Comparison of ENCODE assay signal across 21 cellular contexts in the genomic region with DNA sequence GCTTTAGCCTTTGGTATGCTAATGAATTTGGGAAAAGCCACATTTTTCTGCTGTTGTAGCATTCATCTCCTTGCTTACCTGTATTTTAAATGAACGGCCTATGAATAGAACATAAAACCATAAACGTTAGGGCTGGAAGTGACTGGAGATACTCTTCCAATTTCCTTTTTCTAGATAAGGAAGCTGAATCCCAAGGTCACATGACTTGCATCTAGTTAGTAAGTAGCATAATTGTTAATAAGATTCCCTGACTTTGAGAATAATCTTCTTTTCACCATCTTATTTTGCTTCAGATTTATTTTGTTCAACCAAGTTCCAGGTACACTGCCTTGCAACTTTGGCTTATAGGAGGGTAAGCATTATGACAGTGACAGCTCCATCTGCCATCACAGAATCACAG. TPM values are rescaled to one million over a fixed set of nuclear protein-coding genes. Genes with fewer than 3 reads are reported as not detected.
DNase-seq lines count a peak whose midpoint lies in the region; ATAC-seq, FAIRE-seq and TF ChIP-seq lines count a peak whose summit lies in the region.
"Had no signal": no experiment of that assay in that cellular context is flagged by ENCODE, and none has a peak within 500 bp of the region (broad histone marks: within the 10 kb centered on the region; RNA-seq: fewer than 3 reads in every experiment).

No MANE protein-coding gene starts in this region.

- no peaks in the 10 kb centered on the region; the same call in 1 of the 2 replicates for H3K79me1 ChIP-seq in H1 (ENCODE audit: low read depth, low read length)

- H3K4me3 ChIP-seq in H1 (ENCODE audit: extremely low read depth in 1 of 4, insufficient read depth in 2 of 4, low read depth in 3 of 4, low read length in 4 of 4) (no peak overlapping the region), gastrocnemius medialis (no peak overlapping the region), aorta (ENCODE audit: low read length in 2 of 2) (no peak overlapping the region), stomach (no peak overlapping the region)
- H3K4me3 ChIP-seq: A549 had no signal

- H3K36me3 ChIP-seq in H1 (ENCODE audit: control insufficient read depth in 2 of 4, insufficient read depth in 4 of 4, low read length in 3 of 4) (no peaks in the 10 kb centered on the region; a peak in 1 of 8 replicates), gastrocnemius medialis (peaks cover 0 to 14% of the 10 kb centered on the region in 2 donors), aorta (ENCODE audit: control insufficient read depth in 1 of 2, insufficient read depth in 2 of 2, low read length in 1 of 2) (peaks cover 0 to 4% of the 10 kb centered on the region in 2 donors), stomach (peaks cover 0 to 15% (median 13%) of the 10 kb centered on the region in 4 donors)

- no peak overlapping the region for H3K56ac ChIP-seq in H1 (replicated peaks; ENCODE audit: insufficient read length, low read depth, low read length)

- peak overlapping the region; percentile 74 for H4K91ac ChIP-seq in H1 (replicated peaks; ENCODE audit: insufficient read length, low read length)

- no peaks in the 10 kb centered on the region for H3K23me2 ChIP-seq in H1 (ENCODE audit: low read depth, low read length)

- no peaks in the 10 kb centered on the region for H3K36me3 Mint-ChIP-seq in WTC11

- H3K4me1 ChIP-seq in H1 (replicated peaks in 1 of 4; ENCODE audit: control insufficient read depth in 3 of 4, insufficient read depth in 4 of 4, low read length in 3 of 4) (peaks cover 0 to 4% (median 3%) of the 10 kb centered on the region in 4 experiments; a peak in 5 of 7 replicates), gastrocnemius medialis (peaks cover 54 to 68% of the 10 kb centered on the region in 2 donors), aorta (ENCODE audit: control insufficient read depth in 1 of 2, insufficient read depth in 2 of 2, low read length in 2 of 2) (peaks cover 2 to 4% of the 10 kb centered on the region in 2 donors), stomach (peaks cover 8 to 66% (median 48%) of the 10 kb centered on the region in 4 donors)

- H3K27ac ChIP-seq in H1 (ENCODE audit: low read depth, low read length) = no peak overlapping the region
- H3K27ac ChIP-seq in gastrocnemius medialis = peak overlapping the region; percentile 51 to 86 (median 67)
- no peak overlapping the region for H3K27ac ChIP-seq in aorta (ENCODE audit: low read depth in 1 of 2, low read length in 2 of 2)
- H3K27ac ChIP-seq in stomach = no peak overlapping the region
- H3K27ac ChIP-seq: A549, HL-60 had no signal

- peaks cover 0 to 7% of the 10 kb centered on the region in 2 experiments for H4K20me1 ChIP-seq in H1 (replicated peaks in 1 of 2; ENCODE audit: control insufficient read depth in 1 of 2, insufficient read depth in 2 of 2, low read length in 2 of 2)

- H4K8ac ChIP-seq in H1 (ENCODE audit: extremely low read depth, insufficient read depth, low read length) = no peak overlapping the region

- no peak overlapping the region for H2AFZ ChIP-seq in H1 (ENCODE audit: low read length)

- H3K27me3 ChIP-seq in H1 (replicated peaks in 1 of 4; ENCODE audit: control insufficient read depth in 3 of 4, extremely low read depth in 1 of 4, insufficient read depth in 3 of 4, low read length in 3 of 4) (no peaks in the 10 kb centered on the region), gastrocnemius medialis (no peaks in the 10 kb centered on the region), aorta (ENCODE audit: control insufficient read depth in 1 of 2, insufficient read depth in 2 of 2, low read length in 1 of 2) (no peaks in the 10 kb centered on the region), stomach (no peaks in the 10 kb centered on the region)

- H2BK120ac ChIP-seq in H1 (replicated peaks; ENCODE audit: low read depth, low read length) = no peak overlapping the region

- H3K4me1 Mint-ChIP-seq in WTC11 = peaks cover 42% of the 10 kb centered on the region

- ATAC-seq in WTC11 (no peak), gastrocnemius medialis (no peak), HG02642 (IDR thresholded peaks at IDR 0.05; ENCODE audit: poor library complexity, unreplicated experiment) (no peak), aorta (ENCODE audit: low FRiP score) (no peak)
- ATAC-seq: A549; CD8-positive, alpha-beta T cell had no signal

- DNase-seq in G401 (ENCODE audit: low spot score) (peak; percentile 30), WTC11 (ENCODE audit: low spot score) (no peak), H1 (ENCODE audit: low read depth in 1 of 2, low spot score in 2 of 2) (no peak), gastrocnemius medialis (no peak), aorta (no peak), DMS153 (lab: John Stamatoyannopoulos, UW) (no peak), stomach (no peak)
- DNase-seq: Caco-2; CD8-positive, alpha-beta T cell; DMS79; EL; GDM1; GOT3; HCEC 1CT; HFFc6; Karpas-422 had no signal

- no peak overlapping the region for H4K5ac ChIP-seq in H1 (ENCODE audit: insufficient read length, low read depth, low read length)

- no peak overlapping the region for H2BK20ac ChIP-seq in H1 (ENCODE audit: low read length)

- H2BK5ac ChIP-seq in H1 (ENCODE audit: low read depth, low read length) = no peak overlapping the region

- H2BK15ac ChIP-seq in H1 (ENCODE audit: low read length) = no peak overlapping the region

- CTCF ChIA-PET in WTC11 (lab: Charles Lee) = interaction anchor here (1.2 kb wide), 1 partner anchor 187 kb away, joined by 3 read pairs; no protein-coding TSS in a partner anchor
- CTCF ChIA-PET in H1 (lab: Charles Lee; ENCODE audit: partially characterized antibody) = interaction anchor here (0.8 to 2.6 kb wide), 4 partner anchors 14 to 44 kb away, joined by 3 to 7 read pairs (median 4); no protein-coding TSS in a partner anchor

- H2BK12ac ChIP-seq in H1 (ENCODE audit: low read depth, low read length) = no peak overlapping the region

- no peak overlapping the region for H3K14ac ChIP-seq in H1 (ENCODE audit: insufficient read length)

- no peak overlapping the region for H2AK5ac ChIP-seq in H1 (ENCODE audit: low read depth, low read length)

- TF ChIP-seq POLR2A in H1 (IDR thresholded peaks at IDR 0.05; ENCODE audit: control extremely low read depth in 1 of 2, low read depth in 2 of 2, low read length in 2 of 2) = no peak
- no peak for TF ChIP-seq POLR2A in gastrocnemius medialis (IDR thresholded peaks at IDR 0.05)
- TF ChIP-seq POLR2A in stomach (IDR thresholded peaks at IDR 0.05) = no peak

- in situ Hi-C loops in G401 (cut with HindIII; ENCODE audit: low sequenced_read_pairs) = no loop called here
- in situ Hi-C loops in gastrocnemius medialis (cut with MboI; ENCODE audit: low sequenced_read_pairs in 4 of 4) = no loop called here

- POLR2A ChIA-PET in WTC11 (lab: Charles Lee) = no interaction called here
- POLR2A ChIA-PET in H1 (lab: Charles Lee; ENCODE audit: partially characterized antibody) = interaction anchor here (0.7 to 1.4 kb wide), 2 partner anchors 15 to 19 kb away, joined by 4 to 5 read pairs; no protein-coding TSS in a partner anchor

- H3K4ac ChIP-seq in H1 (replicated peaks; ENCODE audit: insufficient read length, low read depth, low read length) = no peak overlapping the region

- intact Hi-C loops in gastrocnemius medialis (cut with DNase I; ENCODE audit: low total_unique reads) (no loop called here), aorta (cut with DNase I) (no loop called here), stomach (cut with DNase I; ENCODE audit: low total_unique reads) (no loop called here)

- no peak for FAIRE-seq in H1 (lab: Jason Lieb, UNC)
- FAIRE-seq: A549, GM18507 had no signal

- TF ChIP-seq EP300 in H1 (IDR thresholded peaks at IDR 0.05; ENCODE audit: borderline replicate concordance in 1 of 2, low read depth in 2 of 2, low read length in 2 of 2) (no peak), stomach (IDR thresholded peaks at IDR 0.05) (no peak)

- no peak overlapping the region for H3K4me2 ChIP-seq in H1 (ENCODE audit: insufficient read depth in 1 of 2, low read depth in 2 of 2, low read length in 2 of 2)
- H3K4me2 ChIP-seq: A549 had no signal

- H3K4me3 Mint-ChIP-seq in WTC11 = no peak overlapping the region
- H3K4me3 Mint-ChIP-seq: CD14-positive monocyte; CD8-positive, alpha-beta T cell; HFFc6 had no signal

- TF ChIP-seq RAD21 in H1 (IDR thresholded peaks at IDR 0.05 in 1 of 2, conservative IDR thresholded peaks at IDR 0.05 in 1 of 2; ENCODE audit: low read depth in 2 of 2, low read length in 2 of 2) = no peak

- H3K9ac ChIP-seq in H1 (replicated peaks in 1 of 4; ENCODE audit: extremely low read depth in 1 of 4, low read depth in 3 of 4, low read length in 3 of 4) = no peak overlapping the region

- no peaks in the 10 kb centered on the region for H3K9me3 Mint-ChIP-seq in WTC11
- H3K9me3 Mint-ChIP-seq: CD14-positive monocyte; CD8-positive, alpha-beta T cell; HFFc6 had no signal

- H3K23ac ChIP-seq in H1 (ENCODE audit: insufficient read length) = no peak overlapping the region

- TF ChIP-seq CTCF in WTC11 (IDR thresholded peaks at IDR 0.05) = no peak
- no peak for TF ChIP-seq CTCF in H1 (IDR thresholded peaks at IDR 0.05; ENCODE audit: control extremely low read depth in 1 of 3, insufficient read depth in 1 of 3, low read depth in 1 of 3, low read length in 3 of 3)
- TF ChIP-seq CTCF in gastrocnemius medialis (IDR thresholded peaks at IDR 0.05 in 4 of 5, conservative IDR thresholded peaks at IDR 0.05 in 1 of 5) = no peak
- no peak for TF ChIP-seq CTCF in stomach (IDR thresholded peaks at IDR 0.05)

- peak overlapping the region; percentile 83; the same call in 1 of the 2 replicates for H3K27ac Mint-ChIP-seq in WTC11
- H3K27ac Mint-ChIP-seq: HFFc6 had no signal

- no peaks in the 10 kb centered on the region for H3K9me3 ChIP-seq in H1 (ENCODE audit: insufficient read depth in 2 of 2, low read depth in 1 of 2, low read length in 1 of 2)
- no peaks in the 10 kb centered on the region for H3K9me3 ChIP-seq in gastrocnemius medialis
- H3K9me3 ChIP-seq in aorta (ENCODE audit: control insufficient read depth, low read length) = no peaks in the 10 kb centered on the region
- H3K9me3 ChIP-seq in stomach = no peaks in the 10 kb centered on the region
- H3K9me3 ChIP-seq: A549, Caco-2 had no signal

- peaks cover 6 to 69% of the 10 kb centered on the region in 2 experiments for H3K79me2 ChIP-seq in H1 (ENCODE audit: control insufficient read depth in 1 of 2, insufficient read depth in 2 of 2, low read length in 2 of 2)

- WGBS in H1 (ENCODE audit: extremely low coverage in 1 of 2, insufficient coverage in 1 of 2, insufficient read length in 1 of 2, insufficient replicate concordance in 2 of 2, low coverage in 1 of 2, low lambda C conversion rate in 2 of 2, missing lambda C conversion rate in 1 of 2), 2 experiments = 73% methylated on average over 2 of the region's 2 CpGs; no CpG with 5 or more reads in 1 of the 2 experiments
- 63 to 73% methylated on average over 2 of the region's 2 CpGs for WGBS in aorta, 2 donors
- WGBS in stomach, 5 donors = 65 to 80% (median 71%) methylated on average over 2 of the region's 2 CpGs

- no peaks in the 10 kb centered on the region for H3K27me3 Mint-ChIP-seq in WTC11 (ENCODE audit: low read depth)

- H3K18ac ChIP-seq in H1 (ENCODE audit: extremely low read depth, low read length) = peak overlapping the region; percentile 71; the same call in 1 of the 2 replicates

RNA-seq across cellular contexts. Expression of gene EDEM1, which starts 20.7 kb away (rescaled TPM):
- total RNA-seq in G401 (2014; rRNA removed; shearing (Covaris generic)) = 10.4 and 12.6 TPM in 2 replicates
- total RNA-seq in WTC11 (2021) = 18.0 to 22.4 TPM (median 18.0 TPM) in 3 replicates
- total RNA-seq in H1 (2021; fragmentation: NEBNext Ultra II Directional; extraction: Animal tissue kit (Norgen Biotek cat#: 25700)) = 14.1 and 16.4 TPM in 2 replicates
- 4.7 and 4.8 TPM in 2 replicates for polyA plus RNA-seq in H1 (2011; rRNA removed)
- polyA plus RNA-seq in H1 (2011; cell fraction: cytosol; rRNA removed) = 7.2 TPM
- polyA plus RNA-seq in H1 (2011; cell fraction: nucleus; rRNA removed) = 9.5 TPM
- polyA plus RNA-seq in H1 (2012, experiment 1 of 2) = 5.8 to 9.3 TPM (median 7.1 TPM) in 4 replicates
- 1.0 TPM for polyA plus RNA-seq in H1 (2012, experiment 2 of 2)
- 7.5 TPM for polyA plus RNA-seq in H1 (2013, experiment 1 of 2)
- polyA plus RNA-seq in H1 (2013, experiment 2 of 2) = 7.5 TPM
- 13.2 and 21.5 TPM in 2 replicates for polyA minus RNA-seq in H1 (2011; rRNA and poly(A)+ RNA removed)
- polyA minus RNA-seq in H1 (2011; cell fraction: cytosol; rRNA and poly(A)+ RNA removed) = 8.7 TPM
- 23.2 TPM for polyA minus RNA-seq in H1 (2011; cell fraction: nucleus; rRNA and poly(A)+ RNA removed)
- 10 to 100 TPM in 3 of 4 donors, 1 to 10 TPM in 1; 7.8 to 12.3 (median 11.4) TPM for total RNA-seq in gastrocnemius medialis
- 10 to 100 TPM; 34.4 to 37.9 TPM for total RNA-seq in aorta
- 1 to 10 TPM; 4.0 to 7.8 TPM for polyA plus RNA-seq in aorta
- total RNA-seq in stomach = 100 to 1,000 TPM in 1 of 5 donors, 10 to 100 TPM in 4; 22.2 to 160 (median 53.1) TPM
- 1 to 10 TPM; 5.3 to 7.2 (median 5.4) TPM for polyA plus RNA-seq in stomach

RNA-seq across cellular contexts. Expression of gene ARL8B, which starts 44.8 kb away (rescaled TPM):
- total RNA-seq in G401 (2014; rRNA removed; shearing (Covaris generic)) = 78.2 and 121 TPM in 2 replicates
- total RNA-seq in WTC11 (2021) = 23.5 to 28.3 TPM (median 23.5 TPM) in 3 replicates
- total RNA-seq in H1 (2021; fragmentation: NEBNext Ultra II Directional; extraction: Animal tissue kit (Norgen Biotek cat#: 25700)) = 25.8 and 27.8 TPM in 2 replicates
- polyA plus RNA-seq in H1 (2011; rRNA removed) = 10.8 and 14.5 TPM in 2 replicates
- polyA plus RNA-seq in H1 (2011; cell fraction: cytosol; rRNA removed) = 17.8 TPM
- polyA plus RNA-seq in H1 (2011; cell fraction: nucleus; rRNA removed) = 19.4 TPM
- polyA plus RNA-seq in H1 (2012, experiment 1 of 2) = 12.7 to 23.0 TPM (median 15.7 TPM) in 4 replicates
- 3.0 TPM for polyA plus RNA-seq in H1 (2012, experiment 2 of 2)
- polyA plus RNA-seq in H1 (2013, experiment 1 of 2) = 30.2 TPM
- 44.0 TPM for polyA plus RNA-seq in H1 (2013, experiment 2 of 2)
- polyA minus RNA-seq in H1 (2011; rRNA and poly(A)+ RNA removed) = 9.2 and 13.2 TPM in 2 replicates
- polyA minus RNA-seq in H1 (2011; cell fraction: cytosol; rRNA and poly(A)+ RNA removed) = 13.0 TPM
- 13.9 TPM for polyA minus RNA-seq in H1 (2011; cell fraction: nucleus; rRNA and poly(A)+ RNA removed)
- 100 to 1,000 TPM in 2 of 4 donors, 10 to 100 TPM in 2; 69.3 to 198 (median 95.0) TPM for total RNA-seq in gastrocnemius medialis
- 10 to 100 TPM; 56.0 to 61.3 TPM for total RNA-seq in aorta
- polyA plus RNA-seq in aorta = 10 to 100 TPM; 44.1 to 53.6 TPM
- total RNA-seq in stomach = 10 to 100 TPM; 14.8 to 73.6 (median 43.2) TPM
- 10 to 100 TPM; 23.6 to 28.6 (median 24.0) TPM for polyA plus RNA-seq in stomach

Comparison
In these comparisons a context has a peak if more than half of its experiments do, and no peak if none do; other contexts are left out.
1. H3K27ac ChIP-seq: peak in gastrocnemius medialis (4 of 4); none in H1 (single experiment), aorta (0 of 2) and stomach (0 of 5).